28 cellular contexts compared by ENCODE assay signal in the genomic region with DNA sequence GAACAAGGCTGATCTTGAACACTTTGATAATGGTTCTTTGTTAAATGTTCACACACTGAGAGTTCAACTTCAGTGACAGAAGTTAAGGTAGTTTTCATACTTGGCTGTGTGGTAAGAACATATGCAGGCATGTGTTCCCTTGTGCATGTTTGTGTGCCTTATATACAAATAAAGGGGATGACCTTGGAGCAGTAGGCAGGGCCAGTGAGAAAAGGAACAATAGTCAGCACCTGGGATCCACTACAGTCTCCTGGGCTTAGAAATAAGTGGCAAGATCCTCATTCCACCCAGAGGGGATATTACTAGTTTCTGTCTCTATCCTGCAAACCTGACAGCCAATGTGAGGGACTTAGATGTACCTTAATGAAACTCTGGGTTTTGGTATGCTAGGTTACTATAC. TPM values are rescaled to one million over a fixed set of nuclear protein-coding genes. Genes with fewer than 3 reads are reported as not detected.
DNase-seq lines count a peak whose midpoint lies in the region; ATAC-seq, FAIRE-seq and TF ChIP-seq lines count a peak whose summit lies in the region.
"Had no signal": no experiment of that assay in that cellular context is flagged by ENCODE, and none has a peak within 500 bp of the region (broad histone marks: within the 10 kb centered on the region; RNA-seq: fewer than 3 reads in every experiment).

No MANE protein-coding gene starts in this region.

- DNase-seq in HTR-8/SVneo (ENCODE audit: insufficient read length, low spot score), result no peak
- DNase-seq in body of pancreas, result peak; percentile 15 to 65 (median 48)
- peak in 3 of 6 donors; percentile 21 to 27 (median 26) for DNase-seq in pancreas
- no peak for DNase-seq in activated CD4-positive, alpha-beta T cell treated with anti-CD3 and anti-CD28 coated beads, Interleukin-2, amount 50 U/mL, for 4 hours
- DNase-seq in LoVo (ENCODE audit: low spot score), result no peak
- DNase-seq: 8988T; ACHN; BE2C; C1 segment of cervical spinal cord; CD4-positive, alpha-beta memory T cell; CD4-positive, CD25-positive, alpha-beta regulatory T cell; CD8-positive, alpha-beta memory T cell; COR-L47; DMS 273 treated with DMSO at 0.1 percent for 48 hours; DMS153; DMS53; DMS79; DND-41; EL; GDM1 had no signal

- H3K36me3 ChIP-seq in body of pancreas (replicated peaks in 1 of 2; ENCODE audit: insufficient read depth in 1 of 2, low read depth in 2 of 2) (peaks cover 0 to 2% of the 10 kb centered on the region in 2 donors), pancreas (no peaks in the 10 kb centered on the region)
- H3K36me3 ChIP-seq: BE2C had no signal

- H3K27me3 ChIP-seq in body of pancreas (no peaks in the 10 kb centered on the region), pancreas (no peaks in the 10 kb centered on the region)
- H3K27me3 ChIP-seq: BE2C, BLaER1 had no signal

- FAIRE-seq in HTR-8/SVneo (lab: Jason Lieb, UNC) (peak; percentile 20), pancreas (lab: Jason Lieb, UNC) (no peak)
- FAIRE-seq: A204.1, GM12878, GM12892, GM18507 had no signal

- intact Hi-C loops in body of pancreas (cut with DNase I), result no loop called here
- intact Hi-C loops in pancreas (cut with DNase I), result no loop called here

- H3K9me3 ChIP-seq in body of pancreas, result no peaks in the 10 kb centered on the region
- H3K9me3 ChIP-seq in pancreas, result no peaks in the 10 kb centered on the region
- H3K9me3 ChIP-seq: BE2C, BLaER1 had no signal

- TF ChIP-seq POLR2A in body of pancreas (IDR thresholded peaks at IDR 0.05), result no peak

- peak; percentile 61 for ATAC-seq in body of pancreas
- ATAC-seq in pancreas, result peak; percentile 70 to 80 (median 76)
- ATAC-seq: GM12878 had no signal

- TF ChIP-seq CTCF in body of pancreas (IDR thresholded peaks at IDR 0.05) (no peak), pancreas (IDR thresholded peaks at IDR 0.05) (no peak)

- peaks cover 29% of the 10 kb centered on the region for H3K4me1 ChIP-seq in body of pancreas
- peaks cover 8 to 35% (median 33%) of the 10 kb centered on the region in 3 donors for H3K4me1 ChIP-seq in pancreas
- H3K4me1 ChIP-seq: BE2C, BLaER1 had no signal

- H3K4me3 ChIP-seq in body of pancreas, result no peak overlapping the region
- H3K4me3 ChIP-seq in pancreas, result no peak overlapping the region
- H3K4me3 ChIP-seq: BLaER1, GM12878 had no signal

- H3K27ac ChIP-seq in body of pancreas (no peak overlapping the region), pancreas (no peak overlapping the region)
- H3K27ac ChIP-seq: BLaER1 had no signal

RNA-seq across cellular contexts. Expression of a gene that starts 50.3 kb away (rescaled TPM):
- not detected for total RNA-seq in body of pancreas
- total RNA-seq in pancreas, result not detected
- under 1 TPM in 1 of 2 donors, not detected in 1; 0.02 TPM for polyA plus RNA-seq in pancreas
- total RNA-seq: CD4-positive, alpha-beta memory T cell; CD4-positive, CD25-positive, alpha-beta regulatory T cell; CD8-positive, alpha-beta memory T cell; G401; GM12878 had no signal
- polyA plus RNA-seq: AG04450; CD14-positive monocyte; CD4-positive, alpha-beta memory T cell; CD4-positive, CD25-positive, alpha-beta regulatory T cell; CD8-positive, alpha-beta memory T cell; GM12878 had no signal

Comparison
In these comparisons a context has a peak if more than half of its experiments do, and no peak if none do; other contexts are left out.
1. DNase-seq: peak in body of pancreas (4 of 4); none in HTR-8/SVneo (single experiment), activated CD4-positive, alpha-beta T cell treated with anti-CD3 and anti-CD28 coated beads, Interleukin-2, amount 50 U/mL, for 4 hours (0 of 2) and LoVo (single experiment).